In genomic region chr17:72151565-72152391, GRCh38 we compare ENCODE assay signal across 1 cellular context.
TF ChIP-seq lines count a peak whose summit lies in the region.

No MANE protein-coding gene starts in this region.

TF ChIP-seq in HepG2, 621 proteins besides CTCF, POLR2A, EP300 and RAD21 (continued from another document and continues in another):
- TF ChIP-seq ZC3H4 (CRISPR knock-in tag; IDR thresholded peaks at IDR 0.05; ENCODE audit: borderline replicate concordance) (no peak), RARA (CRISPR knock-in tag; IDR thresholded peaks at IDR 0.05) (peak; percentile 80), HDAC1 (CRISPR knock-in tag; IDR thresholded peaks at IDR 0.05) (peak; percentile 72), KDM4B (CRISPR knock-in tag; IDR thresholded peaks at IDR 0.05) (peak; percentile 28; the same call in 1 of the 2 replicates), TCF12 (IDR thresholded peaks at IDR 0.05) (no peak), TCF12 (CRISPR knock-in tag; IDR thresholded peaks at IDR 0.05) (no peak), PRMT3 (CRISPR knock-in tag; IDR thresholded peaks at IDR 0.05; ENCODE audit: borderline replicate concordance, low read depth) (no peak), ZNF121 (CRISPR knock-in tag; IDR thresholded peaks at IDR 0.05) (no peak), ZHX2 (IDR thresholded peaks at IDR 0.05; ENCODE audit: low read depth) (no peak), ZHX2 (CRISPR knock-in tag; IDR thresholded peaks at IDR 0.05; ENCODE audit: borderline replicate concordance) (no peak), NR2F2 (IDR thresholded peaks at IDR 0.05; ENCODE audit: borderline replicate concordance, low read depth) (0 out of 2 replicates have a peak, but pooled peaks have one; percentile 43), ZNF101 (CRISPR knock-in tag; IDR thresholded peaks at IDR 0.05; ENCODE audit: borderline replicate concordance, low read depth) (no peak), NFYB (CRISPR knock-in tag; IDR thresholded peaks at IDR 0.05) (no peak), TEAD3 (CRISPR knock-in tag; optimal IDR thresholded peaks at IDR 0.05; ENCODE audit: borderline replicate concordance) (peak; percentile 11), TOE1 (CRISPR knock-in tag; IDR thresholded peaks at IDR 0.05) (no peak), KLF11 (CRISPR knock-in tag; IDR thresholded peaks at IDR 0.05) (no peak), BORCS8-MEF2B (CRISPR knock-in tag; IDR thresholded peaks at IDR 0.05) (no peak), NFKBIZ (CRISPR knock-in tag; IDR thresholded peaks at IDR 0.05) (0 out of 2 replicates have a peak, but pooled peaks have one; percentile 42), ZNF646 (CRISPR knock-in tag; IDR thresholded peaks at IDR 0.05) (peak; percentile 69), ERF (CRISPR knock-in tag; IDR thresholded peaks at IDR 0.05) (peak; percentile 69; the same call in 1 of the 2 replicates), NR0B2 (CRISPR knock-in tag; IDR thresholded peaks at IDR 0.05) (0 out of 2 replicates have a peak, but pooled peaks have one; percentile 14), POLR2AphosphoS5 (IDR thresholded peaks at IDR 0.05; ENCODE audit: low read depth, low read length) (no peak), FOXP4 (CRISPR knock-in tag; IDR thresholded peaks at IDR 0.05) (peak; percentile 74; the same call in 1 of the 2 replicates), ZNF7 (CRISPR knock-in tag; IDR thresholded peaks at IDR 0.05) (peak; percentile 51), JUND (CRISPR knock-in tag; IDR thresholded peaks at IDR 0.05) (peak; percentile 97), ATF1 (CRISPR knock-in tag; IDR thresholded peaks at IDR 0.05) (no peak), ZMYM2 (CRISPR knock-in tag; IDR thresholded peaks at IDR 0.05) (peak; percentile 52; the same call in 1 of the 2 replicates), GATAD1 (CRISPR knock-in tag; IDR thresholded peaks at IDR 0.05) (0 out of 2 replicates have a peak, but pooled peaks have one; percentile 38), PATZ1 (CRISPR knock-in tag; IDR thresholded peaks at IDR 0.05) (peak; percentile 25; the same call in 1 of the 2 replicates), TFAP4 (IDR thresholded peaks at IDR 0.05; ENCODE audit: borderline replicate concordance, low read depth) (peak; percentile 41; the same call in 1 of the 2 replicates), TGIF2 (CRISPR knock-in tag; IDR thresholded peaks at IDR 0.05) (no peak), CREM (IDR thresholded peaks at IDR 0.05) (peak; percentile 41; the same call in 1 of the 2 replicates), CREM (CRISPR knock-in tag; IDR thresholded peaks at IDR 0.05) (no peak), ETV5 (CRISPR knock-in tag; IDR thresholded peaks at IDR 0.05; ENCODE audit: borderline replicate concordance) (peak; percentile 32; the same call in 1 of the 2 replicates), FUBP1 (CRISPR knock-in tag; IDR thresholded peaks at IDR 0.05; ENCODE audit: borderline replicate concordance) (no peak)
